Comparison of ENCODE assay signal across 2 cellular contexts in genomic region chr17:78935419-78936323, GRCh38.
A peak's percentile ranks its signal among the peaks of the same experiment; 100 is the strongest.
TF ChIP-seq lines count a peak whose summit lies in the region.

No MANE protein-coding gene starts in this region.

TF ChIP-seq in IMR-90, 13 proteins besides CTCF, POLR2A, EP300 and RAD21:
- TF ChIP-seq USF2 (IDR thresholded peaks at IDR 0.05; ENCODE audit: low read depth, low read length), result no peak; the same call in 1 of the 2 replicates
- TF ChIP-seq RCOR1 (IDR thresholded peaks at IDR 0.05; ENCODE audit: insufficient replicate concordance, low read length), result peak; percentile 77
- TF ChIP-seq CHD1 (IDR thresholded peaks at IDR 0.05; ENCODE audit: low read depth, low read length), result peak; percentile 86; the same call in 1 of the 2 replicates
- peak; percentile 15; the same call in 1 of the 2 replicates for TF ChIP-seq BHLHE40 (IDR thresholded peaks at IDR 0.05; ENCODE audit: low read depth, low read length)
- peak; percentile 32; the same call in 1 of the 2 replicates for TF ChIP-seq MXI1 (IDR thresholded peaks at IDR 0.05; ENCODE audit: borderline replicate concordance, low read depth, low read length)
- peak; percentile 91 for TF ChIP-seq MAZ (IDR thresholded peaks at IDR 0.05; ENCODE audit: borderline replicate concordance, low read depth, low read length)
- TF ChIP-seq NFE2L2 (IDR thresholded peaks at IDR 0.05; ENCODE audit: low read depth, low read length), result no peak
- TF ChIP-seq MAFK (IDR thresholded peaks at IDR 0.05; ENCODE audit: low read depth, low read length), result no peak; the same call in 1 of the 2 replicates
- TF ChIP-seq FOS (IDR thresholded peaks at IDR 0.05; ENCODE audit: low read depth, low read length), result peak; percentile 98
- peak; percentile 4; the same call in 1 of the 2 replicates for TF ChIP-seq SMC3 (IDR thresholded peaks at IDR 0.05; ENCODE audit: low read depth, low read length)
- TF ChIP-seq RFX5 (IDR thresholded peaks at IDR 0.05; ENCODE audit: low read depth, low read length), result no peak
- peak; percentile 38 for TF ChIP-seq CEBPB (IDR thresholded peaks at IDR 0.05; ENCODE audit: low read depth, low read length)
- TF ChIP-seq ELK1 (IDR thresholded peaks at IDR 0.05; ENCODE audit: borderline replicate concordance, low read depth, low read length), result no peak

TF ChIP-seq in K562, 482 proteins besides CTCF, POLR2A, EP300 and RAD21:
- TF ChIP-seq JUN (IDR thresholded peaks at IDR 0.05; ENCODE audit: borderline replicate concordance, low read depth, low read length) (0 out of 2 replicates have a peak, but pooled peaks have one; percentile 10), JUN (CRISPR knock-in tag; IDR thresholded peaks at IDR 0.05; ENCODE audit: borderline replicate concordance) (no peak), ZBTB7A (IDR thresholded peaks at IDR 0.05; ENCODE audit: borderline replicate concordance, control insufficient read depth, low read depth, low read length) (0 out of 2 replicates have a peak, but pooled peaks have one; percentile 16), ZC3H11A (IDR thresholded peaks at IDR 0.05; ENCODE audit: low read depth, low read length) (no peak), RFX1 (IDR thresholded peaks at IDR 0.05) (peak; percentile 60), GMEB1 (CRISPR knock-in tag; IDR thresholded peaks at IDR 0.05) (no peak), PHB2 (IDR thresholded peaks at IDR 0.05; ENCODE audit: low read depth) (no peak), SUPT5H (IDR thresholded peaks at IDR 0.05) (no peak), JUND (IDR thresholded peaks at IDR 0.05; ENCODE audit: borderline replicate concordance, low read depth, low read length) (0 out of 2 replicates have a peak, but pooled peaks have one; percentile 19), JUND (tag; IDR thresholded peaks at IDR 0.05; ENCODE audit: borderline replicate concordance, low read depth, low read length) (no peak), FOSL1 (tag; conservative IDR thresholded peaks at IDR 0.05) (peak; percentile 53; the same call in 1 of the 2 replicates), ZBTB5 (IDR thresholded peaks at IDR 0.05) (no peak), ZNF3 (CRISPR knock-in tag; IDR thresholded peaks at IDR 0.05) (no peak), STAT5B (CRISPR knock-in tag; IDR thresholded peaks at IDR 0.05) (no peak), CHD7 (IDR thresholded peaks at IDR 0.05; ENCODE audit: low read depth, low read length) (no peak), ZNF212 (CRISPR knock-in tag; IDR thresholded peaks at IDR 0.05) (no peak), ATF3 (IDR thresholded peaks at IDR 0.05) (peak; percentile 27; the same call in 1 of the 2 replicates), ATF3 (CRISPR knock-in tag; conservative IDR thresholded peaks at IDR 0.05) (no peak), POU5F1 (IDR thresholded peaks at IDR 0.05; ENCODE audit: borderline replicate concordance, low read depth, low read length, partially characterized antibody) (no peak), ZNF699 (CRISPR knock-in tag; IDR thresholded peaks at IDR 0.05; ENCODE audit: insufficient replicate concordance) (no peak), NFE2 (IDR thresholded peaks at IDR 0.05; ENCODE audit: low read depth) (no peak), HDAC2 (IDR thresholded peaks at IDR 0.05) (no peak), ZNF644 (tag; IDR thresholded peaks at IDR 0.05; ENCODE audit: low read depth) (no peak), COPS2 (conservative IDR thresholded peaks at IDR 0.05) (no peak), RCOR1 (IDR thresholded peaks at IDR 0.05; ENCODE audit: borderline replicate concordance in 1 of 2, low read depth in 2 of 2, low read length in 2 of 2) (no peak)
